ENCODE assay signal across 1 cellular context in genomic region chr16:17335826-17336492, GRCh38.
TF ChIP-seq lines count a peak whose summit lies in the region.

No MANE protein-coding gene starts in this region.

TF ChIP-seq in IMR-90, 13 proteins besides CTCF, POLR2A, EP300 and RAD21 (continued from another document):
- TF ChIP-seq USF2 (IDR thresholded peaks at IDR 0.05; ENCODE audit: low read depth, low read length) (no peak), MXI1 (IDR thresholded peaks at IDR 0.05; ENCODE audit: borderline replicate concordance, low read depth, low read length) (no peak), RCOR1 (IDR thresholded peaks at IDR 0.05; ENCODE audit: insufficient replicate concordance, low read length) (no peak)
